9 cellular contexts compared by ENCODE assay signal in the genomic region with DNA sequence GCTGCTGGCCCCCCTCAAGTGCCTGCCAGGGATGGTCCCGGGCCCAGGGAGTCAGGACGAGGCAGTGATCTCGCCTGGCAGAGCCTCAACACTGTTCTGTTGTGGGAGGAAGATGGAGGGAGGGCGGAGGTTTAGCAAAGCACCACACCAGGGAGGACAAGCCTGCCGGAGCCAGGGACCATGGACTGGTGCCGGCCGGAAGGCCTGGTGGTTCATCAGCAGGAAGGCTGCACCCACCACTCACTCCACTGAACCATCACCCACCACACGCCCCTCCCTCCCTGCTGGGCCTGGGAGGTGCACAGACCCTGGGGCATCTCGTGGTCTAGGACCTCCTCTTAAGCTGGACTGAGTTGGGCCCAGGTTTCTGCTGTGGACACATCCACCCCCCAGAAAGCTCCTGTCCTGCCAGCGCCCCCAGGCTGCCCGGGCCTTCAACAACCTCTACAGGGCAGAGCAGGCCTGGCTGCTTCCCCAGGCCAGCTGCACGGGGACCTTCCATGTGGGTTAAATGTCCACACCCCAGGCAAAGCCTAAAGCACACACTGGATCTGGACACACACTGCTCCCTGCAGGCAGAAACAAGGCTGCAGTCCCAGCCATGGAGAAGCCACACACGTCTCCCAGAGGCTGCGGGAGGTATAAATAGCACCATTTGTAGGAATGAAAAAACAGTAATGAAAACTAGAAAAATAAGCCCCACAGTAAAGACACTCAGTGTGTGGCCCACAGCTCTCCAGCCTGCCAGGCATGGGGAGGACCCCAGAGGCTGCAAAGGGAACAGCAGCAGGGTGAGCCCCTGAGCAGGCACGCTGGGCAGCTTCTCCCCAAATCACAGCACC. TPM values are rescaled to one million over a fixed set of nuclear protein-coding genes. Genes with fewer than 3 reads are reported as not detected.
DNase-seq lines count a peak whose midpoint lies in the region; FAIRE-seq and TF ChIP-seq lines count a peak whose summit lies in the region.
"Had no signal": no experiment of that assay in that cellular context is flagged by ENCODE, and none has a peak within 500 bp of the region (broad histone marks: within the 10 kb centered on the region; RNA-seq: fewer than 3 reads in every experiment).

No MANE protein-coding gene starts in this region.

- FAIRE-seq in GM12891 (lab: Jason Lieb, UNC) = no peak

- no peaks in the 10 kb centered on the region for H3K36me3 Mint-ChIP-seq in mesothelial cell of epicardium

- H3K27ac Mint-ChIP-seq in mesothelial cell of epicardium = peak overlapping the region; percentile 47

- no peak overlapping the region for H3K4me3 ChIP-seq in cardiac fibroblast (replicated peaks in 1 of 2; ENCODE audit: low read depth in 2 of 2, low read length in 2 of 2)

- H3K4me3 Mint-ChIP-seq in mesothelial cell of epicardium = no peak overlapping the region

- no peaks in the 10 kb centered on the region for H3K27me3 Mint-ChIP-seq in mesothelial cell of epicardium (ENCODE audit: low read depth)

- TF ChIP-seq POLR2A in GM12891 (IDR thresholded peaks at IDR 0.05; ENCODE audit: low read depth, low read length) = no peak

- peak; percentile 68 for DNase-seq in AG20443 (ENCODE audit: low spot score)
- peak; percentile 45 for DNase-seq in LHCN-M2 (ENCODE audit: low read depth)
- DNase-seq in cardiac fibroblast (ENCODE audit: low read depth in 2 of 2) = peak; percentile 40 to 56
- no peak for DNase-seq in mesothelial cell of epicardium (ENCODE audit: low spot score in 2 of 2, unreplicated experiment in 2 of 2)
- no peak for DNase-seq in cerebellar nuclear complex (lab: John Stamatoyannopoulos, UW)
- no peak for DNase-seq in amniotic stem cell (lab: John Stamatoyannopoulos, UW)
- no peak for DNase-seq in GM12891 (ENCODE audit: insufficient read length, low spot score)
- no peak for DNase-seq in NCI-H2196 (lab: John Stamatoyannopoulos, UW; ENCODE audit: unreplicated experiment)
- DNase-seq: activated CD4-positive, alpha-beta T cell treated with anti-CD3 and anti-CD28 coated beads for 1 hour had no signal

- TF ChIP-seq CTCF in cardiac fibroblast (IDR thresholded peaks at IDR 0.05; ENCODE audit: low read depth, low read length) (peak; percentile 49), mesothelial cell of epicardium (IDR thresholded peaks at IDR 0.05; ENCODE audit: unreplicated experiment) (peak; percentile 12)

- no peaks in the 10 kb centered on the region for H3K4me1 Mint-ChIP-seq in mesothelial cell of epicardium

- no peaks in the 10 kb centered on the region for H3K9me3 Mint-ChIP-seq in mesothelial cell of epicardium

TF ChIP-seq in GM12891, 5 proteins besides CTCF, POLR2A, EP300 and RAD21:
- TF ChIP-seq POU2F2 (IDR thresholded peaks at IDR 0.05; ENCODE audit: low read depth, low read length) = no peak
- no peak for TF ChIP-seq SPI1 (IDR thresholded peaks at IDR 0.05; ENCODE audit: low read depth, low read length)
- no peak for TF ChIP-seq PAX5 (IDR thresholded peaks at IDR 0.05; ENCODE audit: insufficient read depth, low read length, severe bottlenecking)
- TF ChIP-seq TAF1 (IDR thresholded peaks at IDR 0.05; ENCODE audit: low read depth, low read length) = no peak
- no peak for TF ChIP-seq POLR2AphosphoS5 (IDR thresholded peaks at IDR 0.05; ENCODE audit: low read depth, low read length)

RNA-seq across cellular contexts. Expression of a gene that starts 10.4 kb away (rescaled TPM):
- total RNA-seq in LHCN-M2 (2014; rRNA removed) (0.63 and 0.83 TPM in 2 replicates), mesothelial cell of epicardium (16.7 to 18.3 TPM (median 17.3 TPM) in 3 replicates)
- 0.40 TPM for polyA plus RNA-seq in LHCN-M2 (2012)
- polyA plus RNA-seq in GM12891 (2012; ENCODE audit: low read depth, missing spikeins) = 0.50 TPM

RNA-seq across cellular contexts. Expression of a gene that starts 23.9 kb away (rescaled TPM):
- total RNA-seq in LHCN-M2 (2014; rRNA removed) (72.5 and 80.6 TPM in 2 replicates), mesothelial cell of epicardium (97.2 to 98.8 TPM (median 97.4 TPM) in 3 replicates)
- 108 TPM for polyA plus RNA-seq in LHCN-M2 (2012)
- 81.8 TPM for polyA plus RNA-seq in GM12891 (2012; ENCODE audit: low read depth, missing spikeins)

RNA-seq across cellular contexts. Expression of a gene that starts 38.9 kb away (rescaled TPM):
- total RNA-seq in LHCN-M2 (2014; rRNA removed) = 65.0 and 67.9 TPM in 2 replicates
- 47.1 TPM for polyA plus RNA-seq in LHCN-M2 (2012)
- 31.8 to 35.4 TPM (median 35.3 TPM) in 3 replicates for total RNA-seq in mesothelial cell of epicardium
- 26.8 TPM for polyA plus RNA-seq in GM12891 (2012; ENCODE audit: low read depth, missing spikeins)

RNA-seq across cellular contexts. Expression of a gene that starts 49.1 kb away (rescaled TPM):
- total RNA-seq in LHCN-M2 (2014; rRNA removed) (3.3 and 5.9 TPM in 2 replicates), mesothelial cell of epicardium (5.4 to 6.2 TPM (median 5.4 TPM) in 3 replicates)
- 5.7 TPM for polyA plus RNA-seq in LHCN-M2 (2012)
- polyA plus RNA-seq in GM12891 (2012; ENCODE audit: low read depth, missing spikeins) = 1.1 TPM

Comparison
In these comparisons a context has a peak if more than half of its experiments do, and no peak if none do; other contexts are left out.
1. DNase-seq: peak in AG20443 (single experiment), LHCN-M2 (single experiment) and cardiac fibroblast (2 of 2); none in mesothelial cell of epicardium (0 of 2), cerebellar nuclear complex (0 of 2), amniotic stem cell (single experiment), GM12891 (single experiment) and NCI-H2196 (single experiment).